In the genomic region with DNA sequence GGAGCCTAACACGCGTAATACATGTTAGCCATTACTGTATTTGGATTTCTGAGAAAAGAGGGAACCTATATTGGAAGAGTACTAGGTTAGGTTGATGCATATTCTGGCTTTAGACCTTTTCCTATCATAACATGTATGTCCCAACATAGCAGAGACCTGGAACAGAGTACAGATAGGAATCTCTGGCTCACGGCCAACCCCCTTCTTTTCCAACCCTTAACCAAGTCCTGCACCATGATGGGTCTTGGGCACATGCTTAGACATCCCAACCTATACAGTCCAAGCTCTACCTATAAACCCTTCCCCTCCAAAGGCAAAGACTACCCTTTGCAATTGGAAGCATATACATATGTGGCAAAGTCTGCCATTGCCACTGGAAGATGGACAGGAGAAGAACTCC, we compare ENCODE assay signal across 24 cellular contexts.
DNase-seq lines count a peak whose midpoint lies in the region; ATAC-seq and TF ChIP-seq lines count a peak whose summit lies in the region.
"Had no signal": no experiment of that assay in that cellular context is flagged by ENCODE, and none has a peak within 500 bp of the region (broad histone marks: within the 10 kb centered on the region; RNA-seq: fewer than 3 reads in every experiment).

No MANE protein-coding gene starts in this region.

- H3K4me2 ChIP-seq in PC-9 (peak overlapping the region; percentile 56), mammary epithelial cell (ENCODE audit: insufficient read depth, low read depth, low read length) (peak overlapping the region; percentile 45), smooth muscle cell (peak overlapping the region; percentile 13)
- H3K4me2 ChIP-seq: BLaER1 had no signal

- H4K20me1 ChIP-seq in PC-9 (ENCODE audit: insufficient read depth) (no peaks in the 10 kb centered on the region), mammary epithelial cell (ENCODE audit: insufficient read depth, low read length) (no peaks in the 10 kb centered on the region), smooth muscle cell (ENCODE audit: low read depth) (no peaks in the 10 kb centered on the region)
- H4K20me1 ChIP-seq: BLaER1 had no signal

- TF ChIP-seq CTCF in cardiac muscle cell (IDR thresholded peaks at IDR 0.05; ENCODE audit: low read depth, low read length) (no peak), heart right ventricle (IDR thresholded peaks at IDR 0.05) (no peak), PC-9 (conservative IDR thresholded peaks at IDR 0.05) (no peak), mammary epithelial cell (conservative IDR thresholded peaks at IDR 0.05 in 1 of 2, IDR thresholded peaks at IDR 0.05 in 1 of 2; ENCODE audit: extremely low read depth in 1 of 2, insufficient read depth in 1 of 2, low read depth in 1 of 2, low read length in 2 of 2) (no peak), smooth muscle cell (IDR thresholded peaks at IDR 0.05; ENCODE audit: borderline replicate concordance, insufficient read depth, poor library complexity, severe bottlenecking) (no peak), esophagus squamous epithelium (IDR thresholded peaks at IDR 0.05) (no peak), GM10266 (IDR thresholded peaks at IDR 0.05; ENCODE audit: control insufficient read depth, insufficient read depth, low read depth, missing control alignments) (no peak)

- H3K36me3 ChIP-seq in cardiac muscle cell (no peaks in the 10 kb centered on the region), heart right ventricle (no peaks in the 10 kb centered on the region), PC-9 (ENCODE audit: low read depth) (no peaks in the 10 kb centered on the region), mammary epithelial cell (ENCODE audit: insufficient read depth, low read length) (no peaks in the 10 kb centered on the region), smooth muscle cell (ENCODE audit: low read depth) (no peaks in the 10 kb centered on the region), esophagus squamous epithelium (no peaks in the 10 kb centered on the region)
- H3K36me3 ChIP-seq: BLaER1, SJSA1 had no signal

- POLR2A ChIA-PET in PC-9 (lab: Charles Lee; ENCODE audit: unreplicated experiment): interaction anchor here (0.6 kb wide), 1 partner anchor 43 kb away, joined by 7 read pairs; no protein-coding TSS in a partner anchor

- H3F3A ChIP-seq in PC-9 (ENCODE audit: insufficient read depth, low read depth) (peaks cover 25% of the 10 kb centered on the region), smooth muscle cell (ENCODE audit: low read depth) (no peaks in the 10 kb centered on the region)

- no peak overlapping the region for H2AFZ ChIP-seq in PC-9
- H2AFZ ChIP-seq in mammary epithelial cell (ENCODE audit: low read depth, low read length): no peak overlapping the region
- no peak overlapping the region for H2AFZ ChIP-seq in smooth muscle cell (ENCODE audit: low read depth)
- H2AFZ ChIP-seq: GM23248 had no signal

- TF ChIP-seq POLR2A in esophagus squamous epithelium (IDR thresholded peaks at IDR 0.05): no peak

- peak overlapping the region; percentile 56 for H3K27ac ChIP-seq in cardiac muscle cell
- H3K27ac ChIP-seq in heart right ventricle: no peak overlapping the region
- peak overlapping the region; percentile 42 for H3K27ac ChIP-seq in PC-9
- no peak overlapping the region for H3K27ac ChIP-seq in mammary epithelial cell (ENCODE audit: insufficient read depth, low read depth, low read length)
- H3K27ac ChIP-seq in smooth muscle cell (ENCODE audit: low read depth): no peak overlapping the region
- H3K27ac ChIP-seq in esophagus squamous epithelium: peak overlapping the region in 1 of 4 donors; percentile 39
- H3K27ac ChIP-seq: BLaER1, GM23248, SJSA1 had no signal

- H3K9me2 ChIP-seq in PC-9 (ENCODE audit: insufficient read depth): no peaks in the 10 kb centered on the region; the same call in 1 of the 2 replicates

- H3K27me3 ChIP-seq in cardiac muscle cell (no peaks in the 10 kb centered on the region), heart right ventricle (no peaks in the 10 kb centered on the region), PC-9 (ENCODE audit: insufficient read depth, low read depth) (no peaks in the 10 kb centered on the region), mammary epithelial cell (ENCODE audit: insufficient read depth, low read length) (no peaks in the 10 kb centered on the region), smooth muscle cell (ENCODE audit: low read depth) (no peaks in the 10 kb centered on the region), esophagus squamous epithelium (no peaks in the 10 kb centered on the region)
- H3K27me3 ChIP-seq: BLaER1, SJSA1 had no signal

- H3K79me2 ChIP-seq in PC-9 (ENCODE audit: low read depth): no peaks in the 10 kb centered on the region
- H3K79me2 ChIP-seq in mammary epithelial cell (ENCODE audit: insufficient read depth, low read length): no peaks in the 10 kb centered on the region
- H3K79me2 ChIP-seq in smooth muscle cell (ENCODE audit: low read depth): no peaks in the 10 kb centered on the region

- WGBS in heart right ventricle, 2 donors: 81 to 88% methylated on average over 3 of the region's 3 CpGs
- WGBS in mammary epithelial cell (ENCODE audit: low coverage, missing lambda C conversion rate): 79% methylated on average over 3 of the region's 3 CpGs
- WGBS in smooth muscle cell (ENCODE audit: low lambda C conversion rate): 94% methylated on average over 3 of the region's 3 CpGs
- WGBS in esophagus squamous epithelium, 2 donors: 78 to 80% methylated on average over 3 of the region's 3 CpGs

- in situ Hi-C loops in mammary epithelial cell (cut with MboI; ENCODE audit: low sequenced_read_pairs in 2 of 2): no loop called here

- intact Hi-C loops in heart right ventricle (cut with DNase I): no loop called here
- intact Hi-C loops in PC-9 (cut with micrococcal nuclease; ENCODE audit: unreplicated experiment): loop anchor here (10.0 kb wide), 1 partner anchor 148 kb away; no protein-coding TSS in a partner anchor
- intact Hi-C loops in mammary epithelial cell (cut with micrococcal nuclease): no loop called here
- intact Hi-C loops in esophagus squamous epithelium (cut with DNase I): no loop called here

- CTCF ChIA-PET in PC-9 (lab: Charles Lee) (no interaction called here), mammary epithelial cell (lab: Charles Lee; ENCODE audit: low non-redundant PET) (no interaction called here)

- no peak for ATAC-seq in heart right ventricle
- no peak for ATAC-seq in GM19467 (IDR thresholded peaks at IDR 0.05; ENCODE audit: unreplicated experiment)
- ATAC-seq: GM12878 had no signal

- H3K4me1 ChIP-seq in cardiac muscle cell (ENCODE audit: low read depth): peaks cover 10% of the 10 kb centered on the region
- peaks cover 0 to 16% (median 8%) of the 10 kb centered on the region in 9 donors for H3K4me1 ChIP-seq in heart right ventricle
- H3K4me1 ChIP-seq in PC-9 (replicated peaks; ENCODE audit: insufficient read depth): peaks cover 26% of the 10 kb centered on the region
- peaks cover 13% of the 10 kb centered on the region for H3K4me1 ChIP-seq in mammary epithelial cell (ENCODE audit: insufficient read depth, low read length)
- H3K4me1 ChIP-seq in smooth muscle cell (ENCODE audit: low read depth): no peaks in the 10 kb centered on the region
- H3K4me1 ChIP-seq in esophagus squamous epithelium: peaks cover 0 to 9% (median 4%) of the 10 kb centered on the region in 3 donors
- H3K4me1 ChIP-seq: BLaER1, SJSA1 had no signal

- H3K9ac ChIP-seq in mammary epithelial cell (ENCODE audit: insufficient read depth, low read length) (no peak overlapping the region), smooth muscle cell (ENCODE audit: low read depth) (no peak overlapping the region)
- H3K9ac ChIP-seq: BLaER1, GM23248 had no signal

- no peak overlapping the region for H3K4me3 ChIP-seq in cardiac muscle cell
- H3K4me3 ChIP-seq in heart right ventricle: no peak overlapping the region
- H3K4me3 ChIP-seq in PC-9: peak overlapping the region; percentile 10; the same call in 1 of the 2 replicates
- no peak overlapping the region for H3K4me3 ChIP-seq in mammary epithelial cell (replicated peaks in 1 of 3; ENCODE audit: insufficient read depth in 1 of 3, low read depth in 2 of 3, low read length in 3 of 3)
- H3K4me3 ChIP-seq in smooth muscle cell: no peak overlapping the region
- H3K4me3 ChIP-seq in esophagus squamous epithelium: no peak overlapping the region
- H3K4me3 ChIP-seq: BLaER1, GM12878, GM23248, SJSA1 had no signal

- DNase-seq in cardiac muscle cell (ENCODE audit: low read depth in 1 of 2, low spot score in 1 of 2) (no peak), heart right ventricle (no peak), PC-9 (no peak), mammary epithelial cell (no peak), smooth muscle cell (lab: John Stamatoyannopoulos, UW; ENCODE audit: unreplicated experiment) (no peak), esophagus squamous epithelium (lab: John Stamatoyannopoulos, UW) (no peak), GM10266 (ENCODE audit: extremely low spot score) (no peak)
- DNase-seq: CD4-positive, alpha-beta T cell; COR-L47; DMS 273 treated with DMSO at 0.1 percent for 48 hours; DMS79 treated with DMSO at 0.1 percent for 48 hours; H9; IMR-90; NCI-H1417; NCI-H1694 treated with DMSO at 0.1 percent for 48 hours; NCI-H2081 treated with DMSO at 0.1 percent for 48 hours; NCI-H2171 treated with DMSO at 0.1 percent for 48 hours; NCI-H524 treated with DMSO at 0.1 percent for 48 hours; RPMI8226 had no signal

- no TSS peak for BruUV-seq in PC-9 (replicated peaks; lab: Mats Ljungman, UMichigan)
- BruUV-seq in mammary epithelial cell (replicated peaks; lab: Mats Ljungman, UMichigan): no TSS peak

- H3K9me3 ChIP-seq in cardiac muscle cell (ENCODE audit: low read depth): no peaks in the 10 kb centered on the region
- no peaks in the 10 kb centered on the region for H3K9me3 ChIP-seq in heart right ventricle
- no peaks in the 10 kb centered on the region for H3K9me3 ChIP-seq in PC-9 (ENCODE audit: insufficient read depth, low read depth)
- no peaks in the 10 kb centered on the region for H3K9me3 ChIP-seq in mammary epithelial cell (replicated peaks; ENCODE audit: insufficient read depth, low read length)
- H3K9me3 ChIP-seq in smooth muscle cell (replicated peaks; ENCODE audit: low read depth): no peaks in the 10 kb centered on the region
- no peaks in the 10 kb centered on the region for H3K9me3 ChIP-seq in esophagus squamous epithelium
- H3K9me3 ChIP-seq: BLaER1, SJSA1 had no signal

- dilution Hi-C loops in mammary epithelial cell (cut with HindIII; ENCODE audit: low sequenced_read_pairs): no loop called here

Comparison
In these comparisons a context has a peak if more than half of its experiments do, and no peak if none do; other contexts are left out.
1. H3K27ac ChIP-seq: peak in cardiac muscle cell (single experiment) and PC-9 (single experiment); none in heart right ventricle (0 of 10), mammary epithelial cell (single experiment) and smooth muscle cell (single experiment).
2. Peak in every context shown above with its lines, with median percentiles within 50 percentile points of each other: H3K4me2 ChIP-seq.